In the genomic region with DNA sequence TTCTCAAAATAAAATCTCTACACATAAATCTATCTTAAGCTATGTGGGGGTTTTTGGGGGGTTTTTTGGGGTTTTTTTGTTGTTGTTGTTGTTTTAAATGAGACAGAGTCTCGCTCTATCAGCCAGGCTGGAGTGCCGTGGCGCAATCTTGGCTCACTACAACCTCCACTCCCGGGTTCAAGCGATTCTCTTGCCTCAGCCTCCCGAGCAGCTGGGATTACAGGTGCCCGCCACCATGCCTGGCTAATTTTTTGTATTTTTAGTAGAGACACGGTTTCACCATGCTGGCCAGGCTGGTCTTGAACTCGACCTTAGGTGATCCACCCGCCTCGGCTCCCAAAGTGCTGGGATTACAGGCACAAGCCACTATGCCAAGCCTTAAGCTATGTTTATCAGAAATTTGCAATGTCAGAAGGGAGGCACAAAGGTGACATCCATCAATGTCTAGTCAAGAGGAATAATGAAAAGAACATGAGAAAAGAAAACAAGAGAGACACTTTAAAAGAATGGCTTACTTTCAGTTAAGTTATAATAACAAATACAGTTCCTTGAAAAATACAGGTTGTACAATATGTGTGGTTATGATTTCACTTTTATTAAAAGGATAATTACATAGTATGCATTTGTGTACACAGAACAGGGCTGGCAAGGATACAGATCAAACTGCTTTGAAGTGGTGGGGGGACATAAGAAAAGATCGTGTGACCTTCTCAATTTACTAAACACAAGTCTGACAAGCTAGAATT, we compare ENCODE assay signal across 1 cellular context.
TF ChIP-seq lines count a peak whose summit lies in the region.

No MANE protein-coding gene starts in this region.

TF ChIP-seq in GM12878, 131 proteins besides CTCF, POLR2A, EP300 and RAD21 (continued from another document):
- TF ChIP-seq, protein P1, sequence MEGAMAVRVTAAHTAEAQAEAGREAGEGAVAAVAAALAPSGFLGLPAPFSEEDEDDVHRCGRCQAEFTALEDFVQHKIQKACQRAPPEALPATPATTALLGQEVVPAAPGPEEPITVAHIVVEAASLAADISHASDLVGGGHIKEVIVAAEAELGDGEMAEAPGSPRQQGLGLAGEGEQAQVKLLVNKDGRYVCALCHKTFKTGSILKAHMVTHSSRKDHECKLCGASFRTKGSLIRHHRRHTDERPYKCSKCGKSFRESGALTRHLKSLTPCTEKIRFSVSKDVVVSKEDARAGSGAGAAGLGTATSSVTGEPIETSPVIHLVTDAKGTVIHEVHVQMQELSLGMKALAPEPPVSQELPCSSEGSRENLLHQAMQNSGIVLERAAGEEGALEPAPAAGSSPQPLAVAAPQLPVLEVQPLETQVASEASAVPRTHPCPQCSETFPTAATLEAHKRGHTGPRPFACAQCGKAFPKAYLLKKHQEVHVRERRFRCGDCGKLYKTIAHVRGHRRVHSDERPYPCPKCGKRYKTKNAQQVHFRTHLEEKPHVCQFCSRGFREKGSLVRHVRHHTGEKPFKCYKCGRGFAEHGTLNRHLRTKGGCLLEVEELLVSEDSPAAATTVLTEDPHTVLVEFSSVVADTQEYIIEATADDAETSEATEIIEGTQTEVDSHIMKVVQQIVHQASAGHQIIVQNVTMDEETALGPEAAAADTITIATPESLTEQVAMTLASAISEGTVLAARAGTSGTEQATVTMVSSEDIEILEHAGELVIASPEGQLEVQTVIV (IDR thresholded peaks at IDR 0.05; ENCODE audit: borderline replicate concordance, partially characterized antibody) = no peak
- TF ChIP-seq SMARCA5 (IDR thresholded peaks at IDR 0.05) (0 out of 2 replicates have a peak, but pooled peaks have one; percentile 23), SIN3A (IDR thresholded peaks at IDR 0.05; ENCODE audit: low read depth, low read length) (no peak), NRF1 (conservative IDR thresholded peaks at IDR 0.05; ENCODE audit: low read depth, low read length) (no peak), MTA3 (IDR thresholded peaks at IDR 0.05; ENCODE audit: borderline replicate concordance, low read length) (no peak), ZSCAN29 (IDR thresholded peaks at IDR 0.05) (no peak), ATF7 (IDR thresholded peaks at IDR 0.05; ENCODE audit: low read depth) (no peak)
- TF ChIP-seq, protein P2, sequence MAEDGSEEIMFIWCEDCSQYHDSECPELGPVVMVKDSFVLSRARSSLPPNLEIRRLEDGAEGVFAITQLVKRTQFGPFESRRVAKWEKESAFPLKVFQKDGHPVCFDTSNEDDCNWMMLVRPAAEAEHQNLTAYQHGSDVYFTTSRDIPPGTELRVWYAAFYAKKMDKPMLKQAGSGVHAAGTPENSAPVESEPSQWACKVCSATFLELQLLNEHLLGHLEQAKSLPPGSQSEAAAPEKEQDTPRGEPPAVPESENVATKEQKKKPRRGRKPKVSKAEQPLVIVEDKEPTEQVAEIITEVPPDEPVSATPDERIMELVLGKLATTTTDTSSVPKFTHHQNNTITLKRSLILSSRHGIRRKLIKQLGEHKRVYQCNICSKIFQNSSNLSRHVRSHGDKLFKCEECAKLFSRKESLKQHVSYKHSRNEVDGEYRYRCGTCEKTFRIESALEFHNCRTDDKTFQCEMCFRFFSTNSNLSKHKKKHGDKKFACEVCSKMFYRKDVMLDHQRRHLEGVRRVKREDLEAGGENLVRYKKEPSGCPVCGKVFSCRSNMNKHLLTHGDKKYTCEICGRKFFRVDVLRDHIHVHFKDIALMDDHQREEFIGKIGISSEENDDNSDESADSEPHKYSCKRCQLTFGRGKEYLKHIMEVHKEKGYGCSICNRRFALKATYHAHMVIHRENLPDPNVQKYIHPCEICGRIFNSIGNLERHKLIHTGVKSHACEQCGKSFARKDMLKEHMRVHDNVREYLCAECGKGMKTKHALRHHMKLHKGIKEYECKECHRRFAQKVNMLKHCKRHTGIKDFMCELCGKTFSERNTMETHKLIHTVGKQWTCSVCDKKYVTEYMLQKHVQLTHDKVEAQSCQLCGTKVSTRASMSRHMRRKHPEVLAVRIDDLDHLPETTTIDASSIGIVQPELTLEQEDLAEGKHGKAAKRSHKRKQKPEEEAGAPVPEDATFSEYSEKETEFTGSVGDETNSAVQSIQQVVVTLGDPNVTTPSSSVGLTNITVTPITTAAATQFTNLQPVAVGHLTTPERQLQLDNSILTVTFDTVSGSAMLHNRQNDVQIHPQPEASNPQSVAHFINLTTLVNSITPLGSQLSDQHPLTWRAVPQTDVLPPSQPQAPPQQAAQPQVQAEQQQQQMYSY (CRISPR knock-in tag; IDR thresholded peaks at IDR 0.05) = 0 out of 2 replicates have a peak, but pooled peaks have one; percentile 20
- TF ChIP-seq, protein P3, sequence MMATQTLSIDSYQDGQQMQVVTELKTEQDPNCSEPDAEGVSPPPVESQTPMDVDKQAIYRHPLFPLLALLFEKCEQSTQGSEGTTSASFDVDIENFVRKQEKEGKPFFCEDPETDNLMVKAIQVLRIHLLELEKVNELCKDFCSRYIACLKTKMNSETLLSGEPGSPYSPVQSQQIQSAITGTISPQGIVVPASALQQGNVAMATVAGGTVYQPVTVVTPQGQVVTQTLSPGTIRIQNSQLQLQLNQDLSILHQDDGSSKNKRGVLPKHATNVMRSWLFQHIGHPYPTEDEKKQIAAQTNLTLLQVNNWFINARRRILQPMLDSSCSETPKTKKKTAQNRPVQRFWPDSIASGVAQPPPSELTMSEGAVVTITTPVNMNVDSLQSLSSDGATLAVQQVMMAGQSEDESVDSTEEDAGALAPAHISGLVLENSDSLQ (IDR thresholded peaks at IDR 0.05) = peak; percentile 77; the same call in 1 of the 2 replicates
